In genomic region chr4:154911608-154912098, GRCh38 we compare ENCODE assay signal across 32 cellular contexts.
"Had no signal": no experiment of that assay in that cellular context is flagged by ENCODE, and none has a peak within 500 bp of the region (broad histone marks: within the 10 kb centered on the region; RNA-seq: fewer than 3 reads in every experiment).

No MANE protein-coding gene starts in this region.

- FAIRE-seq: colon had no signal

- H3K4me3 ChIP-seq: adrenal gland, body of pancreas, esophagus muscularis mucosa, gastrocnemius medialis had no signal

- H3K36me3 ChIP-seq: adrenal gland, esophagus muscularis mucosa, gastrocnemius medialis, WERI-Rb-1 had no signal

- H3K27me3 ChIP-seq: adrenal gland, body of pancreas, esophagus muscularis mucosa, foreskin keratinocyte, gastrocnemius medialis had no signal

- ATAC-seq: activated CD4-positive, CD25-positive, alpha-beta regulatory T cell treated with anti-CD3 and anti-CD28 coated beads, Interleukin-2, amount 50 U/mL, for 24 hours; activated CD8-positive, alpha-beta T cell treated with anti-CD3 and anti-CD28 coated beads for 36 hours; activated naive CD8-positive, alpha-beta T cell treated with anti-CD3 and anti-CD28 coated beads, Interleukin-2, amount 50 U/mL, for 24 hours; activated T-cell treated with anti-CD3 and anti-CD28 coated beads, Interleukin-2, amount 50 U/mL, for 4 hours; activated T-helper 17 cell treated with anti-CD3 and anti-CD28 coated beads, Interleukin-2, amount 50 U/mL, for 72 hours; body of pancreas; effector memory CD8-positive, alpha-beta T cell; foreskin keratinocyte; gastrocnemius medialis; T-cell had no signal

- H3K9me3 ChIP-seq: adrenal gland, body of pancreas, esophagus muscularis mucosa, gastrocnemius medialis had no signal

- DNase-seq: activated B cell treated with CpG ODN at 0.5 μM for 24 hours; activated CD4-positive, alpha-beta T cell treated with anti-CD3 and anti-CD28 coated beads for 48 hours; activated CD4-positive, alpha-beta T cell treated with anti-CD3 and anti-CD28 coated beads, Interleukin-2, amount 50 U/mL, for 1 hour; activated CD4-positive, alpha-beta T cell treated with anti-CD3 and anti-CD28 coated beads, Interleukin-2, amount 50 U/mL, for 48 hours; activated CD8-positive, alpha-beta memory T cell treated with anti-CD3 and anti-CD28 coated beads for 24 hours; activated CD8-positive, alpha-beta T cell treated with anti-CD3 and anti-CD28 coated beads for 36 hours; activated effector memory CD4-positive, alpha-beta T cell treated with Interleukin-2 at 50 U/mL for 16 hours; activated gamma-delta T cell treated with Interleukin-2 at 50 U/mL for 16 hours; activated naive CD4-positive, alpha-beta T cell treated with Interleukin-2 at 50 U/mL for 16 hours; activated naive CD8-positive, alpha-beta T cell treated with anti-CD3 and anti-CD28 coated beads for 36 hours; activated naive CD8-positive, alpha-beta T cell treated with anti-CD3 and anti-CD28 coated beads, Interleukin-2, amount 50 U/mL, for 24 hours; activated T-cell treated with anti-CD3 and anti-CD28 coated beads, Interleukin-2, amount 50 U/mL, for 4 hours; adrenal gland; amygdala; aorta; body of pancreas; caudate nucleus; cortex of kidney; dermis blood vessel endothelial cell; effector CD4-positive, alpha-beta T cell; effector memory CD8-positive, alpha-beta T cell; erythroblast; gastrocnemius medialis; glutamatergic neuron; T-cell; T1000; WERI-Rb-1 had no signal

- H3K27ac ChIP-seq: adrenal gland, body of pancreas, esophagus muscularis mucosa, foreskin keratinocyte, gastrocnemius medialis, WERI-Rb-1 had no signal

- H3K4me1 ChIP-seq: adrenal gland, body of pancreas, esophagus muscularis mucosa, foreskin keratinocyte, gastrocnemius medialis had no signal
